Comparison of ENCODE assay signal across 27 cellular contexts in genomic region chr11:133740928-133741327, GRCh38.
"Had no signal": no experiment of that assay in that cellular context is flagged by ENCODE, and none has a peak within 500 bp of the region (broad histone marks: within the 10 kb centered on the region; RNA-seq: fewer than 3 reads in every experiment).

No MANE protein-coding gene starts in this region.

- H3K9me3 ChIP-seq: esophagus squamous epithelium, gastroesophageal sphincter had no signal

- H3K4me3 Mint-ChIP-seq: activated CD4-positive, alpha-beta memory T cell treated with anti-CD3 and anti-CD28 coated beads, Interleukin-2, amount 10 ng/mL, durations not matched to agents 7 days and 5 days; activated CD4-positive, alpha-beta T cell treated with anti-CD3 and anti-CD28 coated beads, Interleukin-2, amount 10 ng/mL, durations not matched to agents 7 days and 5 days; activated naive CD8-positive, alpha-beta T cell; activated T-cell treated with anti-CD3 and anti-CD28 coated beads, Interleukin-2, amount 50 U/mL, for 24 hours; activated T-cell treated with anti-CD3 and anti-CD28 coated beads, Interleukin-2, amount 50 U/mL, for 72 hours; effector memory CD8-positive, alpha-beta T cell had no signal

- H3K4me1 ChIP-seq: esophagus squamous epithelium, gastroesophageal sphincter had no signal

- H3K9me3 Mint-ChIP-seq: activated CD4-positive, alpha-beta T cell treated with anti-CD3 and anti-CD28 coated beads, Interleukin-2, amount 10 ng/mL, durations not matched to agents 7 days and 5 days had no signal

- H3K36me3 Mint-ChIP-seq: activated naive CD8-positive, alpha-beta T cell had no signal

- FAIRE-seq: astrocyte, colon had no signal

- H3K4me3 ChIP-seq: esophagus squamous epithelium, gastroesophageal sphincter had no signal

- H3K4me1 Mint-ChIP-seq: activated CD4-positive, alpha-beta memory T cell treated with anti-CD3 and anti-CD28 coated beads, Interleukin-2, amount 10 ng/mL, durations not matched to agents 7 days and 5 days; activated CD4-positive, alpha-beta T cell treated with anti-CD3 and anti-CD28 coated beads, Interleukin-2, amount 10 ng/mL, durations not matched to agents 7 days and 5 days had no signal

- H3K27ac ChIP-seq: esophagus squamous epithelium, gastroesophageal sphincter had no signal

- H3K27me3 Mint-ChIP-seq: activated CD4-positive, alpha-beta memory T cell treated with anti-CD3 and anti-CD28 coated beads, Interleukin-2, amount 10 ng/mL, durations not matched to agents 7 days and 5 days; activated CD4-positive, alpha-beta T cell treated with anti-CD3 and anti-CD28 coated beads, Interleukin-2, amount 10 ng/mL, durations not matched to agents 7 days and 5 days; activated T-cell treated with anti-CD3 and anti-CD28 coated beads, Interleukin-2, amount 50 U/mL, for 24 hours; effector memory CD8-positive, alpha-beta T cell had no signal

- ATAC-seq: activated T-cell treated with anti-CD3 and anti-CD28 coated beads, Interleukin-2, amount 50 U/mL, for 72 hours; effector memory CD8-positive, alpha-beta T cell; gastroesophageal sphincter had no signal

- H3K36me3 ChIP-seq: esophagus squamous epithelium, gastroesophageal sphincter had no signal

- DNase-seq: activated CD4-positive, alpha-beta memory T cell treated with anti-CD3 and anti-CD28 coated beads, Interleukin-2, amount 10 ng/mL, durations not matched to agents 7 days and 5 days; activated CD4-positive, alpha-beta T cell treated with anti-CD3 and anti-CD28 coated beads for 1 hour; activated CD4-positive, alpha-beta T cell treated with anti-CD3 and anti-CD28 coated beads for 4 hours; activated CD4-positive, alpha-beta T cell treated with anti-CD3 and anti-CD28 coated beads, Interleukin-2, amount 10 ng/mL, durations not matched to agents 7 days and 5 days; activated CD4-positive, alpha-beta T cell treated with anti-CD3 and anti-CD28 coated beads, Interleukin-2, amount 50 U/mL, for 4 hours; activated CD8-positive, alpha-beta memory T cell treated with anti-CD3 and anti-CD28 coated beads, Interleukin-2, amount 50 U/mL, for 48 hours; activated gamma-delta T cell treated with Interleukin-2 at 50 U/mL for 16 hours; activated naive CD4-positive, alpha-beta T cell treated with anti-CD3 and anti-CD28 coated beads, Interleukin-2, amount 50 U/mL, for 16 hours; activated naive CD4-positive, alpha-beta T cell treated with Interleukin-2 at 50 U/mL for 16 hours; activated T-cell treated with anti-CD3 and anti-CD28 coated beads for 4 hours; activated T-cell treated with anti-CD3 and anti-CD28 coated beads, Interleukin-2, amount 50 U/mL, for 24 hours; activated T-cell treated with anti-CD3 and anti-CD28 coated beads, Interleukin-2, amount 50 U/mL, for 72 hours; amniotic stem cell; anterior cingulate cortex; caudate nucleus; cortex of kidney; dermis blood vessel endothelial cell; effector CD4-positive, alpha-beta T cell; effector memory CD8-positive, alpha-beta T cell; erythroblast; esophagus squamous epithelium; foreskin melanocyte; T-helper 2 cell had no signal

- H3K27ac Mint-ChIP-seq: activated CD4-positive, alpha-beta memory T cell treated with anti-CD3 and anti-CD28 coated beads, Interleukin-2, amount 10 ng/mL, durations not matched to agents 7 days and 5 days; activated CD4-positive, alpha-beta T cell treated with anti-CD3 and anti-CD28 coated beads, Interleukin-2, amount 10 ng/mL, durations not matched to agents 7 days and 5 days; activated naive CD8-positive, alpha-beta T cell; activated T-cell treated with anti-CD3 and anti-CD28 coated beads, Interleukin-2, amount 50 U/mL, for 24 hours; activated T-cell treated with anti-CD3 and anti-CD28 coated beads, Interleukin-2, amount 50 U/mL, for 72 hours; effector memory CD8-positive, alpha-beta T cell had no signal
